40 cellular contexts compared by ENCODE assay signal in the genomic region with DNA sequence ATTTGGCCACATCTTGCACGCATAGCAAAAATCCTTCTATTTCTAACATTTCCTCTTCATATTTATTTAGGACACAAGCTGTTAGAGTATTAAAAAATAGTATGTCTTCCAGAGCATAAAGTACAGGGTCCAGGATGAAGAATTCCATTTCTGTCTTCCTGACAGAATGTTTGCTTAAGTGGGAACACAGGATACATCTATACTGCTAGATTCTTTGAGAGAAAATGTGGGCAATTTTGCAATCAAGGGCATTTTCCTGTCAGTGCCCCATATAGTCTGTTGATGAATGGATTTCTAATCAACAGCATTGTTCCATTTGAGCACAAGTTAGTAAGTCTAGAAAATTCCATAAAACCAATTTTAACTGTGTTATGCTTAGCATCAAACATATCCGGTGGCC.
"Had no signal": no experiment of that assay in that cellular context is flagged by ENCODE, and none has a peak within 500 bp of the region (broad histone marks: within the 10 kb centered on the region; RNA-seq: fewer than 3 reads in every experiment).

No MANE protein-coding gene starts in this region.

- H3K27me3 Mint-ChIP-seq: activated naive CD4-positive, alpha-beta T cell treated with anti-CD3 and anti-CD28 coated beads, Interleukin-2, amount 10 ng/mL, durations not matched to agents 7 days and 5 days; activated naive CD4-positive, alpha-beta T cell treated with anti-CD3 and anti-CD28 coated beads, Interleukin-2, amount 50 U/mL, for 24 hours; activated naive CD8-positive, alpha-beta T cell; activated naive CD8-positive, alpha-beta T cell treated with anti-CD3 and anti-CD28 coated beads for 36 hours; activated naive CD8-positive, alpha-beta T cell treated with anti-CD3 and anti-CD28 coated beads, Interleukin-2, amount 10 ng/mL, durations not matched to agents 7 days and 5 days; activated naive CD8-positive, alpha-beta T cell treated with anti-CD3 and anti-CD28 coated beads, Interleukin-2, amount 50 U/mL, for 24 hours; activated T-cell treated with anti-CD3 and anti-CD28 coated beads, Interleukin-2, amount 50 U/mL, for 24 hours; activated T-helper 17 cell treated with anti-CD3 and anti-CD28 coated beads, Interleukin-2, amount 50 U/mL, for 72 hours; central memory CD8-positive, alpha-beta T cell had no signal

- H3K27ac Mint-ChIP-seq: activated naive CD4-positive, alpha-beta T cell treated with anti-CD3 and anti-CD28 coated beads for 36 hours; activated naive CD4-positive, alpha-beta T cell treated with anti-CD3 and anti-CD28 coated beads, Interleukin-2, amount 10 ng/mL, durations not matched to agents 7 days and 5 days; activated naive CD4-positive, alpha-beta T cell treated with anti-CD3 and anti-CD28 coated beads, Interleukin-2, amount 50 U/mL, for 24 hours; activated naive CD4-positive, alpha-beta T cell treated with anti-CD3 and anti-CD28 coated beads, Interleukin-2, amount 50 U/mL, for 72 hours; activated naive CD8-positive, alpha-beta T cell; activated naive CD8-positive, alpha-beta T cell treated with anti-CD3 and anti-CD28 coated beads for 36 hours; activated naive CD8-positive, alpha-beta T cell treated with anti-CD3 and anti-CD28 coated beads, Interleukin-2, amount 10 ng/mL, durations not matched to agents 7 days and 5 days; activated naive CD8-positive, alpha-beta T cell treated with anti-CD3 and anti-CD28 coated beads, Interleukin-2, amount 50 U/mL, for 24 hours; activated T-cell treated with anti-CD3 and anti-CD28 coated beads, Interleukin-2, amount 50 U/mL, for 24 hours; activated T-cell treated with anti-CD3 and anti-CD28 coated beads, Interleukin-2, amount 50 U/mL, for 72 hours; activated T-helper 1 cell treated with anti-CD3 and anti-CD28 coated beads, Interleukin-12 subunit alpha, Interleukin-12 subunit beta, Interleukin-2, Interleukin-4 antibody, amounts not matched to agents 30 ng/mL and 10 ng/mL and 1 ng/mL, durations not matched to agents 14 hours and 24 hours and 36 hours; activated T-helper 17 cell treated with anti-CD3 and anti-CD28 coated beads, Interleukin-2, amount 50 U/mL, for 72 hours; activated T-helper 2 cell treated with anti-CD3 and anti-CD28 coated beads, Interferon-gamma antibody, Interleukin-2, Interleukin-4, amounts not matched to agents 10 μg/mL and 5 μg/mL and 100 μg/mL, durations not matched to agents 14 hours and 24 hours and 36 hours; brain had no signal

- H3K9me3 ChIP-seq: adrenal gland, ascending aorta, body of pancreas, breast epithelium had no signal

- H3K27me3 ChIP-seq: adrenal gland, ascending aorta, body of pancreas, brain microvascular endothelial cell, breast epithelium, cardiac muscle cell had no signal

- H3K36me3 ChIP-seq: adrenal gland, ascending aorta, brain microvascular endothelial cell, breast epithelium, cardiac muscle cell had no signal

- H3K4me3 Mint-ChIP-seq: activated naive CD4-positive, alpha-beta T cell treated with anti-CD3 and anti-CD28 coated beads for 36 hours; activated naive CD4-positive, alpha-beta T cell treated with anti-CD3 and anti-CD28 coated beads, Interleukin-2, amount 10 ng/mL, durations not matched to agents 7 days and 5 days; activated naive CD4-positive, alpha-beta T cell treated with anti-CD3 and anti-CD28 coated beads, Interleukin-2, amount 50 U/mL, for 24 hours; activated naive CD8-positive, alpha-beta T cell; activated naive CD8-positive, alpha-beta T cell treated with anti-CD3 and anti-CD28 coated beads for 36 hours; activated naive CD8-positive, alpha-beta T cell treated with anti-CD3 and anti-CD28 coated beads, Interleukin-2, amount 10 ng/mL, durations not matched to agents 7 days and 5 days; activated naive CD8-positive, alpha-beta T cell treated with anti-CD3 and anti-CD28 coated beads, Interleukin-2, amount 50 U/mL, for 24 hours; activated T-cell treated with anti-CD3 and anti-CD28 coated beads, Interleukin-2, amount 50 U/mL, for 24 hours; activated T-cell treated with anti-CD3 and anti-CD28 coated beads, Interleukin-2, amount 50 U/mL, for 4 hours; activated T-cell treated with anti-CD3 and anti-CD28 coated beads, Interleukin-2, amount 50 U/mL, for 72 hours; activated T-helper 1 cell treated with anti-CD3 and anti-CD28 coated beads, Interleukin-12 subunit alpha, Interleukin-12 subunit beta, Interleukin-2, Interleukin-4 antibody, amounts not matched to agents 30 ng/mL and 10 ng/mL and 1 ng/mL, durations not matched to agents 14 hours and 24 hours and 36 hours; activated T-helper 17 cell treated with anti-CD3 and anti-CD28 coated beads, Interleukin-2, amount 50 U/mL, for 72 hours; brain; central memory CD8-positive, alpha-beta T cell had no signal

- H3K27ac ChIP-seq: adrenal gland, ascending aorta, body of pancreas, brain microvascular endothelial cell, breast epithelium, cardiac muscle cell had no signal

- ATAC-seq: activated naive CD4-positive, alpha-beta T cell treated with anti-CD3 and anti-CD28 coated beads, Interleukin-2, amount 50 U/mL, for 72 hours; activated naive CD8-positive, alpha-beta T cell treated with anti-CD3 and anti-CD28 coated beads, Interleukin-2, amount 50 U/mL, for 24 hours; activated T-cell treated with anti-CD3 and anti-CD28 coated beads, Interleukin-2, amount 50 U/mL, for 4 hours; activated T-cell treated with anti-CD3 and anti-CD28 coated beads, Interleukin-2, amount 50 U/mL, for 72 hours; activated T-helper 17 cell treated with anti-CD3 and anti-CD28 coated beads, Interleukin-2, amount 50 U/mL, for 72 hours; body of pancreas had no signal

- H3K36me3 Mint-ChIP-seq: activated naive CD4-positive, alpha-beta T cell treated with anti-CD3 and anti-CD28 coated beads, Interleukin-2, amount 10 ng/mL, durations not matched to agents 7 days and 5 days; activated naive CD4-positive, alpha-beta T cell treated with anti-CD3 and anti-CD28 coated beads, Interleukin-2, amount 50 U/mL, for 24 hours; activated naive CD4-positive, alpha-beta T cell treated with anti-CD3 and anti-CD28 coated beads, Interleukin-2, amount 50 U/mL, for 72 hours; activated naive CD8-positive, alpha-beta T cell; activated naive CD8-positive, alpha-beta T cell treated with anti-CD3 and anti-CD28 coated beads for 36 hours; activated naive CD8-positive, alpha-beta T cell treated with anti-CD3 and anti-CD28 coated beads, Interleukin-2, amount 10 ng/mL, durations not matched to agents 7 days and 5 days; brain had no signal

- H3K4me1 ChIP-seq: adrenal gland, ascending aorta, body of pancreas, breast epithelium had no signal

- FAIRE-seq: astrocyte, bronchial epithelial cell had no signal

- H3K4me3 ChIP-seq: adrenal gland, ascending aorta, body of pancreas, breast epithelium, cardiac muscle cell had no signal

- H3K4me1 Mint-ChIP-seq: activated naive CD4-positive, alpha-beta T cell treated with anti-CD3 and anti-CD28 coated beads, Interleukin-2, amount 10 ng/mL, durations not matched to agents 7 days and 5 days; activated naive CD4-positive, alpha-beta T cell treated with anti-CD3 and anti-CD28 coated beads, Interleukin-2, amount 50 U/mL, for 24 hours; activated naive CD8-positive, alpha-beta T cell treated with anti-CD3 and anti-CD28 coated beads for 36 hours; activated naive CD8-positive, alpha-beta T cell treated with anti-CD3 and anti-CD28 coated beads, Interleukin-2, amount 10 ng/mL, durations not matched to agents 7 days and 5 days; activated naive CD8-positive, alpha-beta T cell treated with anti-CD3 and anti-CD28 coated beads, Interleukin-2, amount 50 U/mL, for 24 hours; activated T-helper 17 cell treated with anti-CD3 and anti-CD28 coated beads, Interleukin-2, amount 50 U/mL, for 72 hours; brain; central memory CD8-positive, alpha-beta T cell had no signal

- DNase-seq: activated effector memory CD4-positive, alpha-beta T cell treated with anti-CD3 and anti-CD28 coated beads, Interleukin-2, amount 50 U/mL, for 16 hours; activated effector memory CD4-positive, alpha-beta T cell treated with Interleukin-2 at 50 U/mL for 16 hours; activated gamma-delta T cell; activated gamma-delta T cell treated with Interleukin-2 at 50 U/mL for 16 hours; activated naive CD4-positive, alpha-beta T cell; activated naive CD4-positive, alpha-beta T cell treated with anti-CD3 and anti-CD28 coated beads for 36 hours; activated naive CD4-positive, alpha-beta T cell treated with anti-CD3 and anti-CD28 coated beads, Interleukin-2, amount 10 ng/mL, durations not matched to agents 7 days and 5 days; activated naive CD4-positive, alpha-beta T cell treated with anti-CD3 and anti-CD28 coated beads, Interleukin-2, amount 50 U/mL, for 16 hours; activated naive CD4-positive, alpha-beta T cell treated with Interleukin-2 at 50 U/mL for 16 hours; activated naive CD8-positive, alpha-beta T cell treated with anti-CD3 and anti-CD28 coated beads for 36 hours; activated naive CD8-positive, alpha-beta T cell treated with anti-CD3 and anti-CD28 coated beads, Interleukin-2, amount 10 ng/mL, durations not matched to agents 7 days and 5 days; activated naive CD8-positive, alpha-beta T cell treated with anti-CD3 and anti-CD28 coated beads, Interleukin-2, amount 50 U/mL, for 24 hours; activated T-cell treated with anti-CD3 and anti-CD28 coated beads, Interleukin-2, amount 50 U/mL, for 1 hour; activated T-cell treated with anti-CD3 and anti-CD28 coated beads, Interleukin-2, amount 50 U/mL, for 24 hours; activated T-cell treated with anti-CD3 and anti-CD28 coated beads, Interleukin-2, amount 50 U/mL, for 4 hours; activated T-cell treated with anti-CD3 and anti-CD28 coated beads, Interleukin-2, amount 50 U/mL, for 48 hours; activated T-cell treated with anti-CD3 and anti-CD28 coated beads, Interleukin-2, amount 50 U/mL, for 72 hours; adrenal gland; amniotic stem cell; amygdala; anterior cingulate cortex; aorta; body of pancreas; brain microvascular endothelial cell; caudate nucleus; central memory CD4-positive, alpha-beta T cell; cerebellar nuclear complex had no signal

- H3K9me3 Mint-ChIP-seq: activated naive CD8-positive, alpha-beta T cell treated with anti-CD3 and anti-CD28 coated beads, Interleukin-2, amount 10 ng/mL, durations not matched to agents 7 days and 5 days; activated naive CD8-positive, alpha-beta T cell treated with anti-CD3 and anti-CD28 coated beads, Interleukin-2, amount 50 U/mL, for 24 hours; activated T-cell treated with anti-CD3 and anti-CD28 coated beads, Interleukin-2, amount 50 U/mL, for 4 hours; activated T-helper 1 cell treated with anti-CD3 and anti-CD28 coated beads, Interleukin-12 subunit alpha, Interleukin-12 subunit beta, Interleukin-2, Interleukin-4 antibody, amounts not matched to agents 30 ng/mL and 10 ng/mL and 1 ng/mL, durations not matched to agents 14 hours and 24 hours and 36 hours; activated T-helper 17 cell treated with anti-CD3 and anti-CD28 coated beads, Interleukin-2, amount 50 U/mL, for 72 hours; activated T-helper 2 cell treated with anti-CD3 and anti-CD28 coated beads, Interferon-gamma antibody, Interleukin-2, Interleukin-4, amounts not matched to agents 10 μg/mL and 5 μg/mL and 100 μg/mL, durations not matched to agents 14 hours and 24 hours and 36 hours; brain had no signal
